In the genomic region with DNA sequence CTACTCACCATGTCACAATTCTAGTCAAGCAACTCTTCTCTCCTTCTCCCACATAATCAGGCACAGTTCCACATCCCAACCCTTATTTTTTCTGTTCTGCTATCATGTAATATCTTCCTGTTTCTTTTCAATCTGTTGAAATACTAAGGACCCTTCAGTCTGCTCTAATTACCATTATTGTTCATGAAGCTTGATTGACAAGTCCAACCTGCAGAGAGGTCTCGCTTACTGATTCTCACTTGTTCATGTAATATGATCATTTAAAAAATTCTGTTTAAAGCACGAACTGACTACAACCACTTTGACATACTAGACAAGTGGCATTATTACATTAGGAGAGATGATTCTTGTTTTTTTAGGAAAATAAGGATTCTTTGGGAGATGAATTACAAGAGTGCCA, we compare ENCODE assay signal across 6 cellular contexts.
"Had no signal": no experiment of that assay in that cellular context is flagged by ENCODE, and none has a peak within 500 bp of the region (broad histone marks: within the 10 kb centered on the region; RNA-seq: fewer than 3 reads in every experiment).

No MANE protein-coding gene starts in this region.

- H3K4me1 Mint-ChIP-seq: IgD-negative memory B cell had no signal

- H3K27ac ChIP-seq: HL-60 had no signal

- DNase-seq: IMR-90, KBM-7 had no signal

- H3K27ac Mint-ChIP-seq: IgD-negative memory B cell had no signal

- H3K4me3 ChIP-seq: K562 had no signal

- H3K36me3 Mint-ChIP-seq: IgD-negative memory B cell had no signal

- ATAC-seq: HepG2, K562 had no signal
